In the genomic region with DNA sequence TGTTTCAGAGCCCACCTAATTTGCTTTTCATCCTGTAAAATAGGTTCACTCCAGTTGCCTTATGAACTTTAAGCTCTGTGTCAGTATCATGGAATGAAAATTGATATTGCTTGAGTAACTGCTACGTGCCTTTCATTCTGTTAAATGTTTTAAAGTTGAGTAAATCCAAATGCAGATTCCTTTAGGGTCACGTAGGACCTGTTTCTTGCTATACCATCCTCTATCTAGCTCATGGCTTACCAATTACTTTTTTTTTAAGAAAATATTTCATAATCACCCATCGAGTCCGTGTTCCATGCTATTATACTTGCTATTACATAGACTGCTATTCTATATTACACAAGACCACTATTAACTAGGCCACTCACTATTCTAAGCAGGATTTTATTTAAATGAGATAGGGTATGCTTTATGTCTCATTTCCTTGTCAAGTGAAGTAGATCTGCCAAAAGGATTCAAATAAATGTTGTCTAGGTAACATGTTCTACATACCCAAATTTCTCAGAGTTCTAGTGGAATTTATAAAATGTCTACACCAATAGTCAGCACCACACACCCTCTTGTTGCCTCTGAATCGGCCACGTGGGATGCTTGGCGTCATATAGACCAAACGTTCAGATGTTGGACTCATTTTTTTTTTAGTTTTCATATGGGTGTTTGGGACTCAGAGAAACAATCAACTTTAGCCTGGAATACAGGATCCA, we compare ENCODE assay signal across 18 cellular contexts. TPM values are rescaled to one million over a fixed set of nuclear protein-coding genes. Genes with fewer than 3 reads are reported as not detected.
DNase-seq lines count a peak whose midpoint lies in the region; ATAC-seq and TF ChIP-seq lines count a peak whose summit lies in the region.
"Had no signal": no experiment of that assay in that cellular context is flagged by ENCODE, and none has a peak within 500 bp of the region (broad histone marks: within the 10 kb centered on the region; RNA-seq: fewer than 3 reads in every experiment).

No MANE protein-coding gene starts in this region.

- no peak overlapping the region; the same call in 1 of the 2 replicates for H3K4me2 ChIP-seq in SK-N-SH
- H3K4me2 ChIP-seq: PC-9 had no signal

- peaks cover 18% of the 10 kb centered on the region for H3K27me3 Mint-ChIP-seq in activated T-cell treated with anti-CD3 and anti-CD28 coated beads, Interleukin-2, amount 50 U/mL, for 72 hours (ENCODE audit: low read depth)

- peak overlapping the region; percentile 18; the same call in 1 of the 2 replicates for H2AFZ ChIP-seq in SK-N-SH (ENCODE audit: low read depth)
- H2AFZ ChIP-seq: PC-9 had no signal

- no peak overlapping the region for H3K4me3 Mint-ChIP-seq in activated T-cell treated with anti-CD3 and anti-CD28 coated beads, Interleukin-2, amount 50 U/mL, for 72 hours
- H3K4me3 Mint-ChIP-seq: CD4-positive, alpha-beta memory T cell had no signal

- H3K27ac ChIP-seq in SK-N-SH (ENCODE audit: low read depth in 2 of 2, low read length in 1 of 2), result peak overlapping the region in 1 of 2 experiments; percentile 12; a peak in 1 of 4 replicates
- H3K27ac ChIP-seq: PC-9, SJSA1 had no signal

- H3K9me3 Mint-ChIP-seq in activated T-cell treated with anti-CD3 and anti-CD28 coated beads, Interleukin-2, amount 50 U/mL, for 72 hours, result no peaks in the 10 kb centered on the region
- H3K9me3 Mint-ChIP-seq: CD4-positive, alpha-beta memory T cell had no signal

- peaks cover 0 to 6% of the 10 kb centered on the region in 2 experiments; a peak in 2 of 4 replicates for H3K4me1 ChIP-seq in SK-N-SH (ENCODE audit: control insufficient read depth in 1 of 2, insufficient read depth in 2 of 2, low read depth in 1 of 2, low read length in 1 of 2)

- H3K27me3 ChIP-seq in SK-N-SH (ENCODE audit: insufficient read depth), result no peaks in the 10 kb centered on the region
- H3K27me3 ChIP-seq: MG63, SJSA1 had no signal

- no peak overlapping the region for H3K4me3 ChIP-seq in SK-N-SH (ENCODE audit: low read depth in 2 of 2, low read length in 1 of 2)
- no peak overlapping the region for H3K4me3 ChIP-seq in fibroblast of the aortic adventitia (ENCODE audit: low read depth, low read length)
- H3K4me3 ChIP-seq: MG63, PC-9, SJSA1 had no signal

- no peaks in the 10 kb centered on the region for H3K36me3 Mint-ChIP-seq in activated T-cell treated with anti-CD3 and anti-CD28 coated beads, Interleukin-2, amount 50 U/mL, for 72 hours (ENCODE audit: insufficient read depth in 2 of 2)
- H3K36me3 Mint-ChIP-seq: CD4-positive, alpha-beta memory T cell had no signal

- POLR2A ChIA-PET in SK-N-SH (lab: Yijun Ruan, JAX), result interaction anchor here (0.6 kb wide), 1 partner anchor 288 kb away, joined by 3 read pairs; no protein-coding TSS in a partner anchor

- no peak overlapping the region; the same call in 1 of the 2 replicates for H3K9ac ChIP-seq in SK-N-SH

- DNase-seq in GM03348 (ENCODE audit: low spot score) (peak; percentile 35), SK-N-SH (no peak), fibroblast of the aortic adventitia (ENCODE audit: low read depth) (peak; percentile 45), DMS153 (lab: John Stamatoyannopoulos, UW) (no peak), superior temporal gyrus (ENCODE audit: extremely low spot score) (no peak)
- no peak for DNase-seq in activated T-cell treated with anti-CD3 and anti-CD28 coated beads, Interleukin-2, amount 50 U/mL, for 72 hours
- DNase-seq: CD4-positive, alpha-beta memory T cell; DMS79; GDM1; Karpas-422; MG63; NCI-H1092 treated with DMSO at 0.1 percent for 48 hours; NCI-H524; PC-9 had no signal

- peaks cover 13% of the 10 kb centered on the region for H3F3A ChIP-seq in SK-N-SH (replicated peaks; ENCODE audit: insufficient read depth)

- TF ChIP-seq CTCF in SK-N-SH (IDR thresholded peaks at IDR 0.05), result no peak
- no peak for TF ChIP-seq CTCF in fibroblast of the aortic adventitia (IDR thresholded peaks at IDR 0.05; ENCODE audit: insufficient read depth, low read length)

- H3K4me1 Mint-ChIP-seq in activated T-cell treated with anti-CD3 and anti-CD28 coated beads, Interleukin-2, amount 50 U/mL, for 72 hours (ENCODE audit: low read depth), result no peaks in the 10 kb centered on the region
- H3K4me1 Mint-ChIP-seq: CD4-positive, alpha-beta memory T cell had no signal

- H3K36me3 ChIP-seq in SK-N-SH (replicated peaks in 1 of 2; ENCODE audit: control insufficient read depth in 1 of 2, insufficient read depth in 2 of 2, low read length in 1 of 2), result no peaks in the 10 kb centered on the region
- H3K36me3 ChIP-seq: MG63, SJSA1 had no signal

- H3K27ac Mint-ChIP-seq in activated T-cell treated with anti-CD3 and anti-CD28 coated beads, Interleukin-2, amount 50 U/mL, for 72 hours, result no peak overlapping the region
- H3K27ac Mint-ChIP-seq: CD4-positive, alpha-beta memory T cell had no signal

- no peak for ATAC-seq in HG03520 (IDR thresholded peaks at IDR 0.05; ENCODE audit: unreplicated experiment)
- ATAC-seq in activated T-cell treated with anti-CD3 and anti-CD28 coated beads, Interleukin-2, amount 50 U/mL, for 72 hours (replicated peaks in 1 of 2), result no peak

- 8% methylated on average over 8 of the region's 8 CpGs for WGBS in SK-N-SH (ENCODE audit: low lambda C conversion rate)

- H3K79me2 ChIP-seq in SK-N-SH (ENCODE audit: insufficient read depth), result no peaks in the 10 kb centered on the region

- H4K20me1 ChIP-seq in SK-N-SH (ENCODE audit: insufficient read depth), result no peaks in the 10 kb centered on the region

- CTCF ChIA-PET in SK-N-SH (lab: Yijun Ruan, JAX), result interaction anchor here (0.5 kb wide), 1 partner anchor 31 kb away, joined by 3 read pairs; no protein-coding TSS in a partner anchor

- TF ChIP-seq RAD21 in SK-N-SH (IDR thresholded peaks at IDR 0.05; ENCODE audit: low read length), result no peak

- TF ChIP-seq EP300 in SK-N-SH (IDR thresholded peaks at IDR 0.05; ENCODE audit: borderline replicate concordance in 1 of 2, low read depth in 1 of 2, low read length in 1 of 2), result peak in 1 of 2 experiments; percentile 62; a peak in 1 of 4 replicates

- no peaks in the 10 kb centered on the region for H3K9me2 ChIP-seq in SK-N-SH

- no peaks in the 10 kb centered on the region for H3K9me3 ChIP-seq in SK-N-SH
- H3K9me3 ChIP-seq: MG63, SJSA1 had no signal

TF ChIP-seq in SK-N-SH, 30 proteins besides CTCF, POLR2A, EP300 and RAD21:
- peak; percentile 49 for TF ChIP-seq TCF12 (IDR thresholded peaks at IDR 0.05)
- TF ChIP-seq, protein P1, sequence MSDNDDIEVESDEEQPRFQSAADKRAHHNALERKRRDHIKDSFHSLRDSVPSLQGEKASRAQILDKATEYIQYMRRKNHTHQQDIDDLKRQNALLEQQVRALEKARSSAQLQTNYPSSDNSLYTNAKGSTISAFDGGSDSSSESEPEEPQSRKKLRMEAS (IDR thresholded peaks at IDR 0.05; ENCODE audit: low read depth), result 0 out of 2 replicates have a peak, but pooled peaks have one; percentile 40
- peak; percentile 53; the same call in 1 of the 2 replicates for TF ChIP-seq RXRA (IDR thresholded peaks at IDR 0.05; ENCODE audit: borderline replicate concordance, low read depth)
- TF ChIP-seq JUND (IDR thresholded peaks at IDR 0.05), result 0 out of 2 replicates have a peak, but pooled peaks have one; percentile 35
- peak; percentile 59; the same call in 1 of the 2 replicates for TF ChIP-seq FOSL2 (IDR thresholded peaks at IDR 0.05; ENCODE audit: borderline replicate concordance, low read depth)
- TF ChIP-seq NFIC (IDR thresholded peaks at IDR 0.05; ENCODE audit: borderline replicate concordance), result peak; percentile 19; the same call in 1 of the 2 replicates
- TF ChIP-seq, protein P2, sequence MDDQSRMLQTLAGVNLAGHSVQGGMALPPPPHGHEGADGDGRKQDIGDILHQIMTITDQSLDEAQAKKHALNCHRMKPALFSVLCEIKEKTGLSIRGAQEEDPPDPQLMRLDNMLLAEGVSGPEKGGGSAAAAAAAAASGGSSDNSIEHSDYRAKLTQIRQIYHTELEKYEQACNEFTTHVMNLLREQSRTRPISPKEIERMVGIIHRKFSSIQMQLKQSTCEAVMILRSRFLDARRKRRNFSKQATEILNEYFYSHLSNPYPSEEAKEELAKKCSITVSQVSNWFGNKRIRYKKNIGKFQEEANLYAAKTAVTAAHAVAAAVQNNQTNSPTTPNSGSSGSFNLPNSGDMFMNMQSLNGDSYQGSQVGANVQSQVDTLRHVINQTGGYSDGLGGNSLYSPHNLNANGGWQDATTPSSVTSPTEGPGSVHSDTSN (IDR thresholded peaks at IDR 0.05), result 0 out of 2 replicates have a peak, but pooled peaks have one; percentile 15
- TF ChIP-seq YY1 (IDR thresholded peaks at IDR 0.05; ENCODE audit: low read depth), result no peak
- TF ChIP-seq ELF1 (IDR thresholded peaks at IDR 0.05), result no peak

RNA-seq across cellular contexts. Expression of a gene that starts 11.9 kb away (rescaled TPM):
- polyA plus RNA-seq in SK-N-SH (2012; rRNA removed), result 0.07 and 0.13 TPM in 2 replicates
- 0.14 and 0.23 TPM in 2 replicates for polyA plus RNA-seq in SK-N-SH (2012; cell fraction: cytosol; rRNA removed)
- 0.29 TPM in 2 replicates for polyA plus RNA-seq in SK-N-SH (2012; cell fraction: nucleus; rRNA removed)
- total RNA-seq in fibroblast of the aortic adventitia (ENCODE audit: low replicate concordance), result not detected in 2 replicates
- total RNA-seq in activated T-cell treated with anti-CD3 and anti-CD28 coated beads, Interleukin-2, amount 50 U/mL, for 72 hours, result not detected
- total RNA-seq: CD4-positive, alpha-beta memory T cell; H1; HT-29; PC-9 had no signal
- polyA plus RNA-seq: CD4-positive, alpha-beta memory T cell; H1 had no signal

Comparison
In these comparisons a context has a peak if more than half of its experiments do, and no peak if none do; other contexts are left out.
1. DNase-seq: peak in GM03348 (single experiment) and fibroblast of the aortic adventitia (single experiment); none in SK-N-SH (single experiment), DMS153 (single experiment), superior temporal gyrus (single experiment) and activated T-cell treated with anti-CD3 and anti-CD28 coated beads, Interleukin-2, amount 50 U/mL, for 72 hours (0 of 2).